Comparison of ENCODE assay signal across 21 cellular contexts in the genomic region with DNA sequence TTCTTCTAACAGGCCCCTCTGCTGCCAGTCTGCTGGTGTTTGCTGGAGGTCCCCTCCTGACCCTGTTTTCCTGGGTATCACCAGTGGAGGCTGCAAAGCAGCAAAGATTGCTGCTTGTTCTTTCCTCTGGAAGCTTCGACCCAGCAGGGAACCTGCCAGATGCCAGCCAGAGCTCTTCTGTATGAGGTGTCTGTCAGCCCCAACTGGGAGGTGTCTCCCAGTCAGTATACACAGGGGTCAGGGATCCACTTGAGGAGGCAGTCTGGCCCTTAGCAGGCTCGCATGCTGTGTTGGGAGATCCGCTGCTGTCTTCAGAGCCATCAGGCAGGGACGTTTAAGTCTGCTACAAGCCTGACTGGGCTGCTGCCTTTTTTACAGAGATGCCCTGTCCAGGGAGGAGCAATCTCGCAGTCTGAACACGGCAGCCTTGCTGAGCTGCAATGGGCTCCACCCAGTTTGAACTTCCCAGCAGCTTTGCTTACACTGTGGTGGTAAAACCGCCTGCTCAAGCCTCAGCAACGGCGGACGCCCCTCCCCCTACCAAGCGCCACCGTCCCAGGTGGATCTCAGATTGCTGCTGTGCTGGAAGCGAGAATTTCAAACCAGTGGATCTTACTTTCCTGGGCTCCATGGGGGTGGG. TPM values are rescaled to one million over a fixed set of nuclear protein-coding genes. Genes with fewer than 3 reads are reported as not detected.
DNase-seq lines count a peak whose midpoint lies in the region; ATAC-seq and TF ChIP-seq lines count a peak whose summit lies in the region.
"Had no signal": no experiment of that assay in that cellular context is flagged by ENCODE, and none has a peak within 500 bp of the region (broad histone marks: within the 10 kb centered on the region; RNA-seq: fewer than 3 reads in every experiment).

No MANE protein-coding gene starts in this region.

- H3K36me3 ChIP-seq in WERI-Rb-1 (no peaks in the 10 kb centered on the region), spleen (peaks cover 0 to 9% (median 0%) of the 10 kb centered on the region in 6 donors), aorta (ENCODE audit: control insufficient read depth in 1 of 2, insufficient read depth in 2 of 2, low read length in 1 of 2) (no peaks in the 10 kb centered on the region)
- H3K36me3 ChIP-seq: BLaER1, cardiac muscle cell had no signal

- no peaks in the 10 kb centered on the region for H3K4me1 Mint-ChIP-seq in endothelial cell (ENCODE audit: unreplicated experiment)
- H3K4me1 Mint-ChIP-seq: activated CD8-positive, alpha-beta memory T cell treated with anti-CD3 and anti-CD28 coated beads, Interleukin-2, amount 10 ng/mL, durations not matched to agents 7 days and 5 days had no signal

- no peak for TF ChIP-seq CTCF in WERI-Rb-1 (IDR thresholded peaks at IDR 0.05; ENCODE audit: low read depth, low read length)
- TF ChIP-seq CTCF in spleen (IDR thresholded peaks at IDR 0.05 in 8 of 11, conservative IDR thresholded peaks at IDR 0.05 in 3 of 11) = no peak
- no peak for TF ChIP-seq CTCF in endothelial cell (IDR thresholded peaks at IDR 0.05; ENCODE audit: unreplicated experiment)

- H3K36me3 Mint-ChIP-seq in endothelial cell (ENCODE audit: low read depth, unreplicated experiment) = no peaks in the 10 kb centered on the region

- intact Hi-C loops in spleen (cut with DNase I; ENCODE audit: low total_unique reads) = no loop called here
- intact Hi-C loops in aorta (cut with DNase I) = no loop called here

- H3K4me3 Mint-ChIP-seq in endothelial cell (ENCODE audit: unreplicated experiment) = no peak overlapping the region
- H3K4me3 Mint-ChIP-seq: activated CD8-positive, alpha-beta memory T cell treated with anti-CD3 and anti-CD28 coated beads, Interleukin-2, amount 10 ng/mL, durations not matched to agents 7 days and 5 days had no signal

- DNase-seq in NCI-H82 (lab: John Stamatoyannopoulos, UW) (peak; percentile 22), NCI-H82 treated with DMSO at 0.1 percent for 48 hours (lab: John Stamatoyannopoulos, UW; ENCODE audit: unreplicated experiment) (no peak), WERI-Rb-1 (peak; percentile 53), islet precursor cell (peak; percentile 88), spleen (peak; percentile 45), aorta (no peak), NCI-H2107 treated with DMSO at 0.1 percent for 48 hours (lab: John Stamatoyannopoulos, UW; ENCODE audit: unreplicated experiment) (no peak), endothelial cell (ENCODE audit: low spot score) (no peak)
- DNase-seq: activated CD4-positive, CD25-positive, alpha-beta regulatory T cell treated with anti-CD3 and anti-CD28 coated beads, Interleukin-2, amount 50 U/mL, for 72 hours; activated CD8-positive, alpha-beta memory T cell treated with anti-CD3 and anti-CD28 coated beads, Interleukin-2, amount 10 ng/mL, durations not matched to agents 7 days and 5 days; effector memory CD4-positive, alpha-beta T cell; kidney glomerular epithelial cell; midbrain; NCI-H1436 treated with DMSO at 0.1 percent for 48 hours; NCI-H524 treated with DMSO at 0.1 percent for 48 hours; stimulated activated naive CD4-positive, alpha-beta T cell had no signal

- no peak overlapping the region for H3K27ac Mint-ChIP-seq in endothelial cell (ENCODE audit: unreplicated experiment)
- H3K27ac Mint-ChIP-seq: activated CD8-positive, alpha-beta memory T cell treated with anti-CD3 and anti-CD28 coated beads, Interleukin-2, amount 10 ng/mL, durations not matched to agents 7 days and 5 days had no signal

- TF ChIP-seq POLR2A in spleen (IDR thresholded peaks at IDR 0.05) = no peak

- H3K27me3 ChIP-seq in WERI-Rb-1 (ENCODE audit: insufficient read depth, low read depth, severe bottlenecking) (no peaks in the 10 kb centered on the region), spleen (replicated peaks in 1 of 7) (no peaks in the 10 kb centered on the region), aorta (ENCODE audit: control insufficient read depth in 1 of 2, insufficient read depth in 2 of 2, low read length in 1 of 2) (no peaks in the 10 kb centered on the region)
- H3K27me3 ChIP-seq: BLaER1, cardiac muscle cell, tibial nerve had no signal

- H3K9me3 Mint-ChIP-seq in endothelial cell (ENCODE audit: unreplicated experiment) = no peaks in the 10 kb centered on the region

- 77 to 96% (median 82%) methylated on average over 7 to 13 of the region's 13 CpGs for WGBS in spleen, 5 donors
- 63 to 65% methylated on average over 13 of the region's 13 CpGs for WGBS in aorta, 2 donors

- no peaks in the 10 kb centered on the region for H3K27me3 Mint-ChIP-seq in endothelial cell (ENCODE audit: unreplicated experiment)

- peak overlapping the region; percentile 44 for H3K27ac ChIP-seq in WERI-Rb-1
- H3K27ac ChIP-seq in spleen = no peak overlapping the region
- no peak overlapping the region for H3K27ac ChIP-seq in aorta (ENCODE audit: low read depth in 1 of 2, low read length in 2 of 2)
- H3K27ac ChIP-seq: BLaER1, cardiac muscle cell, tibial nerve had no signal

- no peaks in the 10 kb centered on the region for H3K9me3 ChIP-seq in WERI-Rb-1 (ENCODE audit: severe bottlenecking)
- H3K9me3 ChIP-seq in spleen = peaks cover 0 to 7% (median 0%) of the 10 kb centered on the region in 8 donors
- no peaks in the 10 kb centered on the region for H3K9me3 ChIP-seq in aorta (ENCODE audit: control insufficient read depth, low read length)
- H3K9me3 ChIP-seq: tibial nerve had no signal

- H3K4me3 ChIP-seq in WERI-Rb-1 (ENCODE audit: low read depth, low read length) (no peak overlapping the region), spleen (no peak overlapping the region), aorta (ENCODE audit: low read length in 2 of 2) (no peak overlapping the region)
- H3K4me3 ChIP-seq: BLaER1, cardiac muscle cell, tibial nerve had no signal

- no peak for ATAC-seq in aorta (ENCODE audit: low FRiP score)
- ATAC-seq: activated CD8-positive, alpha-beta memory T cell treated with anti-CD3 and anti-CD28 coated beads, Interleukin-2, amount 10 ng/mL, durations not matched to agents 7 days and 5 days; HCT116; Panc1 had no signal

- H3K4me1 ChIP-seq in spleen (no peaks in the 10 kb centered on the region), aorta (ENCODE audit: control insufficient read depth in 1 of 2, insufficient read depth in 2 of 2, low read length in 2 of 2) (no peaks in the 10 kb centered on the region)
- H3K4me1 ChIP-seq: BLaER1, tibial nerve had no signal

RNA-seq across cellular contexts. Expression of a gene that starts 29.9 kb away (rescaled TPM):
- total RNA-seq in spleen (10 to 100 TPM; 11.9 to 22.4 (median 16.1) TPM), aorta (10 to 100 TPM; 19.0 to 19.2 TPM), endothelial cell (ENCODE audit: unreplicated experiment) (27.4 TPM)
- polyA plus RNA-seq in spleen (10 to 100 TPM; 21.5 to 34.8 (median 31.9) TPM), aorta (10 to 100 TPM; 27.7 to 32.0 TPM)

RNA-seq across cellular contexts. Expression of a gene that starts 31.4 kb away (rescaled TPM):
- total RNA-seq in spleen (10 to 100 TPM; 49.0 to 83.6 (median 69.9) TPM), aorta (10 to 100 TPM; 51.9 to 82.6 TPM), endothelial cell (ENCODE audit: unreplicated experiment) (255 TPM)
- polyA plus RNA-seq in spleen (10 to 100 TPM; 15.4 to 24.5 (median 17.8) TPM), aorta (10 to 100 TPM in 1 of 2 donors, 1 to 10 TPM in 1; 7.0 to 19.6 TPM)

Comparison
In these comparisons a context has a peak if more than half of its experiments do, and no peak if none do; other contexts are left out.
1. DNase-seq: peak in NCI-H82 (single experiment), WERI-Rb-1 (single experiment), islet precursor cell (single experiment) and spleen (single experiment); none in NCI-H82 treated with DMSO at 0.1 percent for 48 hours (single experiment), aorta (0 of 2), NCI-H2107 treated with DMSO at 0.1 percent for 48 hours (single experiment) and endothelial cell (single experiment).